ENCODE assay signal across 14 cellular contexts in genomic region chr14:90642239-90642717, GRCh38.
DNase-seq lines count a peak whose midpoint lies in the region; ATAC-seq, FAIRE-seq and TF ChIP-seq lines count a peak whose summit lies in the region.
"Had no signal": no experiment of that assay in that cellular context is flagged by ENCODE, and none has a peak within 500 bp of the region (broad histone marks: within the 10 kb centered on the region; RNA-seq: fewer than 3 reads in every experiment).

No MANE protein-coding gene starts in this region.

- H3K4me3 ChIP-seq in PC-9 (no peak overlapping the region), endothelial cell of umbilical vein (replicated peaks in 1 of 3; ENCODE audit: insufficient read depth in 1 of 3, low read depth in 1 of 3, low read length in 3 of 3) (no peak overlapping the region), gastrocnemius medialis (no peak overlapping the region)
- H3K4me3 ChIP-seq: GM12878 had no signal

- no peaks in the 10 kb centered on the region for H3K9me1 ChIP-seq in endothelial cell of umbilical vein (replicated peaks; ENCODE audit: control insufficient read depth, extremely low read depth, insufficient read depth, low read length)

- peaks cover 12% of the 10 kb centered on the region; the same call in 1 of the 2 replicates for H3F3A ChIP-seq in PC-9 (ENCODE audit: insufficient read depth, low read depth)

- no peak overlapping the region for H3K9ac ChIP-seq in endothelial cell of umbilical vein (replicated peaks; ENCODE audit: extremely low read depth, insufficient read depth, low read length)

- H4K20me1 ChIP-seq in PC-9 (ENCODE audit: insufficient read depth) (no peaks in the 10 kb centered on the region), endothelial cell of umbilical vein (replicated peaks; ENCODE audit: control insufficient read depth, extremely low read depth, insufficient read depth, low read length) (no peaks in the 10 kb centered on the region)

- no peaks in the 10 kb centered on the region for H3K9me2 ChIP-seq in PC-9 (ENCODE audit: insufficient read depth)

- intact Hi-C loops in PC-9 (cut with micrococcal nuclease; ENCODE audit: unreplicated experiment): no loop called here
- intact Hi-C loops in endothelial cell of umbilical vein (cut with micrococcal nuclease): loop anchor here (2.0 kb wide), 1 partner anchor 25 kb away; no protein-coding TSS in a partner anchor
- intact Hi-C loops in gastrocnemius medialis (cut with DNase I; ENCODE audit: low total_unique reads): no loop called here

- DNase-seq in PC-9: peak; percentile 24 to 62
- peak; percentile 81 for DNase-seq in endothelial cell of umbilical vein (ENCODE audit: low read depth, low spot score)
- peak; percentile 63 for DNase-seq in kidney tubule cell (ENCODE audit: low spot score)
- no peak for DNase-seq in gastrocnemius medialis
- no peak for DNase-seq in COR-L47 (lab: John Stamatoyannopoulos, UW)
- no peak for DNase-seq in activated effector memory CD4-positive, alpha-beta T cell treated with Interleukin-2 at 50 U/mL for 16 hours
- no peak for DNase-seq in NCI-H69 (lab: John Stamatoyannopoulos, UW)
- DNase-seq: activated CD8-positive, alpha-beta memory T cell treated with anti-CD3 and anti-CD28 coated beads, Interleukin-2, amount 10 ng/mL, durations not matched to agents 7 days and 5 days; CD8-positive, alpha-beta memory T cell; Kasumi-1; posterior cingulate gyrus; stimulated activated CD8-positive, alpha-beta memory T cell treated with anti-CD3 and anti-CD28 coated beads, Interleukin-4, amount 100 ng/mL, for 48 hours had no signal

- no peak overlapping the region for H2AFZ ChIP-seq in PC-9
- no peak overlapping the region for H2AFZ ChIP-seq in endothelial cell of umbilical vein (ENCODE audit: low read depth, low read length)

- dilution Hi-C loops in endothelial cell of umbilical vein (cut with MboI; ENCODE audit: extremely low pct_ligation_motif_present, low sequenced_read_pairs): no loop called here

- H3K4me2 ChIP-seq in PC-9 (no peak overlapping the region), endothelial cell of umbilical vein (ENCODE audit: insufficient read depth, low read length) (no peak overlapping the region)

- no peak for ATAC-seq in gastrocnemius medialis
- ATAC-seq in HG02642 (IDR thresholded peaks at IDR 0.05; ENCODE audit: poor library complexity, unreplicated experiment): no peak
- ATAC-seq: activated CD8-positive, alpha-beta memory T cell treated with anti-CD3 and anti-CD28 coated beads, Interleukin-2, amount 10 ng/mL, durations not matched to agents 7 days and 5 days; GM12878 had no signal

- POLR2A ChIA-PET in PC-9 (lab: Charles Lee; ENCODE audit: unreplicated experiment) (interaction anchor here (0.6 kb wide), 1 partner anchor 121 kb away, joined by 4 read pairs; no protein-coding TSS in a partner anchor), endothelial cell of umbilical vein (lab: Charles Lee) (interaction anchor here (1.0 kb wide), 1 partner anchor 245 kb away, joined by 3 read pairs; the partner anchor contains the start of gene CALM1)

- H3K4me1 ChIP-seq in PC-9 (replicated peaks; ENCODE audit: insufficient read depth) (peaks cover 31% of the 10 kb centered on the region), endothelial cell of umbilical vein (ENCODE audit: control insufficient read depth, extremely low read depth, insufficient read depth, low read length) (no peaks in the 10 kb centered on the region), gastrocnemius medialis (peaks cover 40 to 41% of the 10 kb centered on the region in 2 donors)

- TF ChIP-seq CTCF in PC-9 (conservative IDR thresholded peaks at IDR 0.05): no peak
- TF ChIP-seq CTCF in endothelial cell of umbilical vein (IDR thresholded peaks at IDR 0.05; ENCODE audit: extremely low read depth in 1 of 2, insufficient read depth in 1 of 2, low read depth in 1 of 2, low read length in 2 of 2): no peak
- no peak for TF ChIP-seq CTCF in gastrocnemius medialis (IDR thresholded peaks at IDR 0.05 in 4 of 5, conservative IDR thresholded peaks at IDR 0.05 in 1 of 5)

- in situ Hi-C loops in gastrocnemius medialis (cut with MboI; ENCODE audit: low sequenced_read_pairs in 4 of 4): no loop called here

- no peak for FAIRE-seq in endothelial cell of umbilical vein (lab: Jason Lieb, UNC)
- FAIRE-seq: GM12878 had no signal

- no TSS peak for BruUV-seq in PC-9 (replicated peaks; lab: Mats Ljungman, UMichigan)
- BruUV-seq in endothelial cell of umbilical vein (replicated peaks; lab: Mats Ljungman, UMichigan): no TSS peak

- CTCF ChIA-PET in PC-9 (lab: Charles Lee) (no interaction called here), endothelial cell of umbilical vein (lab: Charles Lee) (interaction anchor here (0.8 to 1.5 kb wide), 6 partner anchors 12 to 116 kb away, joined by 3 to 4 read pairs (median 3); no protein-coding TSS in a partner anchor)

- TF ChIP-seq POLR2A in endothelial cell of umbilical vein (IDR thresholded peaks at IDR 0.05; ENCODE audit: low read depth, low read length): no peak
- no peak for TF ChIP-seq POLR2A in gastrocnemius medialis (IDR thresholded peaks at IDR 0.05)

- H3K27me3 ChIP-seq in PC-9 (ENCODE audit: insufficient read depth, low read depth): no peaks in the 10 kb centered on the region
- H3K27me3 ChIP-seq in endothelial cell of umbilical vein (ENCODE audit: control insufficient read depth in 2 of 2, insufficient read depth in 2 of 2, low read length in 2 of 2): no peaks in the 10 kb centered on the region
- H3K27me3 ChIP-seq in gastrocnemius medialis: no peaks in the 10 kb centered on the region

- H3K36me3 ChIP-seq in PC-9 (ENCODE audit: low read depth): no peaks in the 10 kb centered on the region
- peaks cover 2 to 8% of the 10 kb centered on the region in 2 experiments for H3K36me3 ChIP-seq in endothelial cell of umbilical vein (ENCODE audit: control insufficient read depth in 2 of 2, extremely low read depth in 1 of 2, insufficient read depth in 2 of 2, low read length in 2 of 2)
- no peaks in the 10 kb centered on the region for H3K36me3 ChIP-seq in gastrocnemius medialis

- no peaks in the 10 kb centered on the region for H3K79me2 ChIP-seq in PC-9 (ENCODE audit: low read depth)
- no peaks in the 10 kb centered on the region for H3K79me2 ChIP-seq in endothelial cell of umbilical vein (ENCODE audit: control insufficient read depth, insufficient read depth, low read length)

- H3K27ac ChIP-seq in PC-9: no peak overlapping the region
- no peak overlapping the region for H3K27ac ChIP-seq in endothelial cell of umbilical vein (ENCODE audit: insufficient read depth, low read depth, low read length)
- peak overlapping the region; percentile 14 to 41 (median 30) for H3K27ac ChIP-seq in gastrocnemius medialis

- H3K9me3 ChIP-seq in PC-9 (ENCODE audit: insufficient read depth, low read depth) (no peaks in the 10 kb centered on the region), endothelial cell of umbilical vein (replicated peaks; ENCODE audit: control insufficient read depth, insufficient read depth, low read length) (no peaks in the 10 kb centered on the region), gastrocnemius medialis (no peaks in the 10 kb centered on the region)

TF ChIP-seq in endothelial cell of umbilical vein, 7 proteins besides CTCF, POLR2A, EP300 and RAD21:
- TF ChIP-seq FOS (IDR thresholded peaks at IDR 0.05; ENCODE audit: borderline replicate concordance, insufficient read depth, low read length): no peak
- TF ChIP-seq JUN (IDR thresholded peaks at IDR 0.05; ENCODE audit: borderline replicate concordance, insufficient read depth, insufficient read length, low read depth): no peak
- no peak for TF ChIP-seq POLR2AphosphoS5 (IDR thresholded peaks at IDR 0.05; ENCODE audit: insufficient read depth, low read depth, low read length)
- TF ChIP-seq EZH2 (IDR thresholded peaks at IDR 0.05; ENCODE audit: borderline replicate concordance, low read depth, low read length, severe bottlenecking): no peak
- TF ChIP-seq GATA2 (IDR thresholded peaks at IDR 0.05; ENCODE audit: insufficient read depth, insufficient read length, low read depth, low read length): no peak
- no peak for TF ChIP-seq MAX (IDR thresholded peaks at IDR 0.05; ENCODE audit: insufficient read depth, insufficient read length)
- no peak for TF ChIP-seq MYC (IDR thresholded peaks at IDR 0.05; ENCODE audit: low read depth, low read length)

Comparison
In these comparisons a context has a peak if more than half of its experiments do, and no peak if none do; other contexts are left out.
1. DNase-seq: peak in PC-9 (2 of 2), endothelial cell of umbilical vein (single experiment) and kidney tubule cell (single experiment); none in gastrocnemius medialis (0 of 2), COR-L47 (single experiment), activated effector memory CD4-positive, alpha-beta T cell treated with Interleukin-2 at 50 U/mL for 16 hours (single experiment) and NCI-H69 (single experiment).
2. H3K27ac ChIP-seq: peak in gastrocnemius medialis (4 of 4); none in PC-9 (single experiment) and endothelial cell of umbilical vein (single experiment).